In the genomic region with DNA sequence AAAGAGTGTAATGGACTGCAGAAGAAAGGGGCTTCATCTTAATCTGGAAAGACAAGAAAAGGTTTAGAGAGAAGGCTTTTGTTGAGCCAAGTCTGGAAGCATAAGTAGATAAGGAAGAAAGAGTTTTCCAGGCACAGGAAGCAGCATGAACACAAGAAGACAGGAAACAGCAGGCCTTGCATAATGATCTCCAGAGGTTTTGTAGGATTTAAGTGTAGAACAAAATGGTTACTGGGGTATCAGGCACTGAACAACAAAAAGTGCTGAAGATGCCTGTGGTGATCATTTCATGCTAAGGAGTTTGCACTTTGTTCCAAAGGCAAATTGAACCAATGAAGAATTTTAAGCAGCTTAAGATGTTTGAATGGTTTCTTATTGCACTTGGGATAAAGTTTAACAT, we compare ENCODE assay signal across 22 cellular contexts.
"Had no signal": no experiment of that assay in that cellular context is flagged by ENCODE, and none has a peak within 500 bp of the region (broad histone marks: within the 10 kb centered on the region; RNA-seq: fewer than 3 reads in every experiment).

No MANE protein-coding gene starts in this region.

- H3K4me1 ChIP-seq: pancreas, prostate gland, sigmoid colon, testis, tibial nerve, upper lobe of right lung, vagina had no signal

- H3K4me3 ChIP-seq: hepatocyte, pancreas, prostate gland, sigmoid colon, skin epidermis, testis, tibial nerve, upper lobe of right lung, vagina had no signal

- H3K36me3 ChIP-seq: pancreas, prostate gland, sigmoid colon, tibial nerve, upper lobe of right lung, vagina had no signal

- H3K4me2 ChIP-seq: hepatocyte had no signal

- H2AFZ ChIP-seq: hepatocyte had no signal

- ATAC-seq: esophagus mucosa; foreskin keratinocyte; left colon; natural killer cell; pancreas; stimulated activated naive B cell treated with anti-CD40 and anti-IgM and Interleukin-4, amounts not matched to agents 10 μg/mL and 1 μg/mL and 100 μg/mL, for 72 hours; stimulated activated naive CD8-positive, alpha-beta T cell treated with anti-CD3 and anti-CD28 coated beads, Interleukin-15, amount 100 ng/mL, for 72 hours; upper lobe of right lung had no signal

- H3K9me3 ChIP-seq: pancreas, prostate gland, sigmoid colon, testis, tibial nerve, upper lobe of right lung, vagina had no signal

- H3K27ac ChIP-seq: foreskin keratinocyte, hepatocyte, pancreas, prostate gland, sigmoid colon, skin epidermis, testis, tibial nerve, upper lobe of right lung, vagina had no signal

- DNase-seq: effector memory CD4-positive, alpha-beta T cell; foreskin keratinocyte; kidney; left colon; mammary epithelial cell; natural killer cell; occipital lobe; pancreas; retina; sigmoid colon; stimulated activated CD4-positive, alpha-beta T cell treated with anti-CD3 and anti-CD28 coated beads, Interleukin-2, amount 100 ng/mL, for 24 hours; stimulated activated CD4-positive, alpha-beta T cell treated with anti-CD3 and anti-CD28 coated beads, Interleukin-4, amount 100 ng/mL, for 4 hours; stimulated activated naive B cell treated with anti-CD40 and anti-IgM and Interleukin-4, amounts not matched to agents 10 μg/mL and 1 μg/mL and 100 μg/mL, for 72 hours; stimulated activated naive CD8-positive, alpha-beta T cell treated with anti-CD3 and anti-CD28 coated beads, Interleukin-15, amount 100 ng/mL, for 72 hours; testis; upper lobe of right lung had no signal

- H3K27me3 ChIP-seq: foreskin keratinocyte, hepatocyte, pancreas, sigmoid colon, testis, tibial nerve, upper lobe of right lung, vagina had no signal
